20 cellular contexts compared by ENCODE assay signal in the genomic region with DNA sequence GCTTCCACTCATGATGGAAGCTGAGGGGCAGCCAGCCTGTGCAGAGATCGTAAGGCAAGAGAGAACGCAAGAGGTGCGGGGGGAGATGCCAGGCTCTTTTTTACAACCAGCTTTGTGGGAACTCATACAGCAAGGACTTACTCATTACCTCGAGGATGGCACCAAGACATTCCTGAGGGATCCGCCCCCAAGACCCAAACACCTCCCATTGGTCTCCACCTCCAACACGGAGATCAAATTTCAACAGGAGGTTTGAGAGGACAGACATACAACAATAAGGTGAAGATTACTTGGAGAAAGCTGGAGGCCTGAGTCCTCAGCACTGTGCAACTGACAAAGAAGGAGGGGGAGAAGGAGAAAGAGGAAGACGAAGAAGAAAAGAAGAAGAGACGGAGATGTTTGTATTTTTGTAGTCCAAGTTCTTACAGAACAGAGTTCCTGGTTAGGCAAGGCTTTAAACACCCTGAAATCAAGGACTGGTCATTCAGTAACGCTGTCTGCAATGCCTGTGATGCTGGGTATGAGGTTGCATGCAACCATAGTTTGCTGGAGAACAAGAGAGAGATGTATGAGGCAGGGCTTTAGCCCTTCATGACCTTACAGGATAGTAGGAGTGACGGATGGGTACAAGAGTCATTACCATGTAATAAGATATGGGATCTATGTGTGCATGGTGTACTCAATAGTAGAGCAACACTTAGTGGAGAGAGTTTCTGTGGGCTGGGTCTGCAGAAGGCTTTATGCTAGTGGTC. TPM values are rescaled to one million over a fixed set of nuclear protein-coding genes. Genes with fewer than 3 reads are reported as not detected.
DNase-seq lines count a peak whose midpoint lies in the region; ATAC-seq, FAIRE-seq and TF ChIP-seq lines count a peak whose summit lies in the region.
"Had no signal": no experiment of that assay in that cellular context is flagged by ENCODE, and none has a peak within 500 bp of the region (broad histone marks: within the 10 kb centered on the region; RNA-seq: fewer than 3 reads in every experiment).

No MANE protein-coding gene starts in this region.

- H3K9me1 ChIP-seq in K562 (ENCODE audit: control insufficient read depth, insufficient read depth, low read length) = no peaks in the 10 kb centered on the region

- CTCF ChIA-PET in K562 (lab: Yijun Ruan, JAX; ENCODE audit: low intra/inter-chr PET ratio) = no interaction called here

- ATAC-seq in K562 = peak; percentile 85
- ATAC-seq: left colon; stimulated activated memory B cell treated with anti-CD40 and anti-IgM and Interleukin-4, amounts not matched to agents 10 μg/mL and 1 μg/mL and 100 μg/mL, for 72 hours had no signal

- TF ChIP-seq POLR2A in K562 (conservative IDR thresholded peaks at IDR 0.05) = no peak

- no peak for TF ChIP-seq EP300 in K562 (IDR thresholded peaks at IDR 0.05; ENCODE audit: low read length)

- FAIRE-seq in K562 (lab: Jason Lieb, UNC) = peak; percentile 79
- FAIRE-seq: urothelium cell line had no signal

- BruUV-seq in K562 (replicated peaks; lab: Mats Ljungman, UMichigan) = no TSS peak

- H3K27me3 ChIP-seq in K562 (ENCODE audit: control insufficient read depth in 2 of 2, insufficient read depth in 2 of 2, low read length in 2 of 2) = peaks cover 32 to 50% of the 10 kb centered on the region in 2 experiments; a peak in 4 of 5 replicates
- H3K27me3 ChIP-seq: spleen had no signal

- no peak overlapping the region for H3K4me3 ChIP-seq in K562
- H3K4me3 ChIP-seq: spleen had no signal

- intact Hi-C loops in K562 (cut with micrococcal nuclease) = no loop called here

- DNase-seq in ACHN (peak; percentile 45), HK-2 (ENCODE audit: unreplicated experiment) (peak; percentile 14), K562 (ENCODE audit: extremely low read depth in 1 of 4, low spot score in 3 of 4) (peak in 1 of 4 experiments; percentile 67), islet precursor cell (peak; percentile 84), hepatic stellate cell (ENCODE audit: low spot score) (no peak), HCEC 1CT (no peak), globus pallidus (ENCODE audit: low spot score) (no peak)
- no peak for DNase-seq in effector CD4-positive, alpha-beta T cell
- DNase-seq: activated B cell treated with CpG ODN at 0.5 μM for 24 hours, amniotic stem cell, GF-D8, glutamatergic neuron, left colon, NCI-H2029, NCI-H526 treated with DMSO at 0.1 percent for 48 hours, posterior cingulate gyrus, spleen, T-helper 1 cell had no signal

- H3K27ac ChIP-seq in K562 (ENCODE audit: extremely low read depth, low read depth, low read length) = no peak overlapping the region
- H3K27ac ChIP-seq: spleen had no signal

- no peaks in the 10 kb centered on the region for H3K79me2 ChIP-seq in K562 (ENCODE audit: control insufficient read depth, insufficient read depth, low read length)

- H3K36me3 ChIP-seq in K562 (ENCODE audit: control insufficient read depth, insufficient read depth, low read length) = no peaks in the 10 kb centered on the region
- H3K36me3 ChIP-seq: spleen had no signal

- no peak for TF ChIP-seq RAD21 in K562 (CRISPR knock-in tag; conservative IDR thresholded peaks at IDR 0.05 in 1 of 2, IDR thresholded peaks at IDR 0.05 in 1 of 2)

- no peaks in the 10 kb centered on the region for H3K9me3 ChIP-seq in K562 (replicated peaks; ENCODE audit: control insufficient read depth, insufficient read depth, low read depth, low read length)
- H3K9me3 ChIP-seq: spleen had no signal

- no peaks in the 10 kb centered on the region for H4K20me1 ChIP-seq in K562 (replicated peaks; ENCODE audit: control insufficient read depth, insufficient read depth, low read length)

- POLR2A ChIA-PET in K562 (lab: Yijun Ruan, JAX) = interaction anchor here (0.6 kb wide), 1 partner anchor 221 kb away, joined by 3 read pairs; no protein-coding TSS in a partner anchor

- in situ Hi-C loops in ACHN (cut with HindIII; ENCODE audit: low pct_ligation_motif_present, low pct_unique_long_range_greater_than_20kb, low sequenced_read_pairs) (no loop called here), K562 (cut with MboI) (no loop called here)

- no peak overlapping the region for H3K9ac ChIP-seq in K562 (ENCODE audit: insufficient read depth in 1 of 2, low read depth in 2 of 2, low read length in 2 of 2)

- peaks cover 0 to 7% of the 10 kb centered on the region in 2 experiments; a peak in 2 of 5 replicates for H3K4me1 ChIP-seq in K562 (replicated peaks in 1 of 2; ENCODE audit: control insufficient read depth in 2 of 2, insufficient read depth in 2 of 2, low read length in 2 of 2)
- H3K4me1 ChIP-seq: spleen had no signal

- H2AFZ ChIP-seq in K562 (ENCODE audit: low read depth, low read length) = peak overlapping the region; percentile 46; the same call in 1 of the 2 replicates

- H3K4me2 ChIP-seq in K562 (ENCODE audit: insufficient read depth, low read length) = peak overlapping the region; percentile 9; the same call in 1 of the 2 replicates

- TF ChIP-seq CTCF in K562 (IDR thresholded peaks at IDR 0.05 in 2 of 3, conservative IDR thresholded peaks at IDR 0.05 in 1 of 3; ENCODE audit: insufficient read depth in 2 of 3, low read depth in 1 of 3, low read length in 3 of 3) = no peak

- 3% methylated on average over 10 of the region's 10 CpGs for WGBS in K562 (ENCODE audit: insufficient coverage, low coverage, missing lambda C conversion rate)

TF ChIP-seq in K562, 482 proteins besides CTCF, POLR2A, EP300 and RAD21 (continues in another document):
- TF ChIP-seq CTBP1 (IDR thresholded peaks at IDR 0.05; ENCODE audit: borderline replicate concordance) (peak; percentile 16; the same call in 1 of the 2 replicates), ZNF263 (CRISPR knock-in tag; IDR thresholded peaks at IDR 0.05; ENCODE audit: borderline replicate concordance) (no peak), OTX1 (CRISPR knock-in tag; IDR thresholded peaks at IDR 0.05) (peak; percentile 53; the same call in 1 of the 2 replicates), NFYB (IDR thresholded peaks at IDR 0.05; ENCODE audit: extremely low read depth, insufficient read length) (peak; percentile 65), CCNT2 (IDR thresholded peaks at IDR 0.05; ENCODE audit: borderline replicate concordance, extremely low read depth, insufficient read length, low read depth, low read length) (no peak), ATF1 (CRISPR knock-in tag; IDR thresholded peaks at IDR 0.05) (no peak), ATF1 (tag; IDR thresholded peaks at IDR 0.05) (0 out of 2 replicates have a peak, but pooled peaks have one; percentile 15)
- TF ChIP-seq, protein P1, sequence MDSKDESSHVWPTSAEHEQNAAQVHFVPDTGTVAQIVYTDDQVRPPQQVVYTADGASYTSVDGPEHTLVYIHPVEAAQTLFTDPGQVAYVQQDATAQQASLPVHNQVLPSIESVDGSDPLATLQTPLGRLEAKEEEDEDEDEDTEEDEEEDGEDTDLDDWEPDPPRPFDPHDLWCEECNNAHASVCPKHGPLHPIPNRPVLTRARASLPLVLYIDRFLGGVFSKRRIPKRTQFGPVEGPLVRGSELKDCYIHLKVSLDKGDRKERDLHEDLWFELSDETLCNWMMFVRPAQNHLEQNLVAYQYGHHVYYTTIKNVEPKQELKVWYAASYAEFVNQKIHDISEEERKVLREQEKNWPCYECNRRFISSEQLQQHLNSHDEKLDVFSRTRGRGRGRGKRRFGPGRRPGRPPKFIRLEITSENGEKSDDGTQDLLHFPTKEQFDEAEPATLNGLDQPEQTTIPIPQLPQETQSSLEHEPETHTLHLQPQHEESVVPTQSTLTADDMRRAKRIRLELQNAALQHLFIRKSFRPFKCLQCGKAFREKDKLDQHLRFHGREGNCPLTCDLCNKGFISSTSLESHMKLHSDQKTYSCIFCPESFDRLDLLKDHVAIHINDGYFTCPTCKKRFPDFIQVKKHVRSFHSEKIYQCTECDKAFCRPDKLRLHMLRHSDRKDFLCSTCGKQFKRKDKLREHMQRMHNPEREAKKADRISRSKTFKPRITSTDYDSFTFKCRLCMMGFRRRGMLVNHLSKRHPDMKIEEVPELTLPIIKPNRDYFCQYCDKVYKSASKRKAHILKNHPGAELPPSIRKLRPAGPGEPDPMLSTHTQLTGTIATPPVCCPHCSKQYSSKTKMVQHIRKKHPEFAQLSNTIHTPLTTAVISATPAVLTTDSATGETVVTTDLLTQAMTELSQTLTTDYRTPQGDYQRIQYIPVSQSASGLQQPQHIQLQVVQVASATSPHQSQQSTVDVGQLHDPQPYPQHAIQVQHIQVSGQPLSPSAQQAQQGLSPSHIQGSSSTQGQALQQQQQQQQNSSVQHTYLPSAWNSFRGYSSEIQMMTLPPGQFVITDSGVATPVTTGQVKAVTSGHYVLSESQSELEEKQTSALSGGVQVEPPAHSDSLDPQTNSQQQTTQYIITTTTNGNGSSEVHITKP (IDR thresholded peaks at IDR 0.05; ENCODE audit: partially characterized antibody) = peak; percentile 79

RNA-seq across cellular contexts. Expression of gene GALNT2, which starts 19.7 kb away (rescaled TPM):
- total RNA-seq in K562 (2011; cell fraction: chromatin; rRNA removed; ENCODE audit: low replicate concordance) = 96.1 and 131 TPM in 2 replicates
- total RNA-seq in K562 (2011; cell fraction: nucleolus; rRNA removed) = 139 and 145 TPM in 2 replicates
- total RNA-seq in K562 (2011; cell fraction: nucleoplasm; rRNA removed) = 159 and 198 TPM in 2 replicates
- total RNA-seq in K562 (2014; rRNA removed) (51.9 and 66.5 TPM in 2 replicates), K562 (2014; rRNA removed; fragmentation: Illumina TruSeq; extraction: Trizol) (33.3 and 34.6 TPM in 2 replicates), K562 (2015; rRNA removed; fragmentation: Illumina TruSeq; extraction: Trizol) (54.6 and 56.7 TPM in 2 replicates), K562 (2021) (98.2 and 106 TPM in 2 replicates)
- polyA plus RNA-seq in K562 (2011; rRNA removed) (37.2 and 41.8 TPM in 2 replicates), K562 (2014; fragmentation: Illumina TruSeq; extraction: Trizol) (58.5 and 67.9 TPM in 2 replicates), K562 (2014; fragmentation: Nextera tagmentation; extraction: Ambion mirVana) (1 to 10 TPM; 1.6 to 1.8 TPM), K562 (2014; rRNA removed) (66.9 and 67.9 TPM in 2 replicates)
- polyA plus RNA-seq in K562 (2011; cell fraction: cytosol; rRNA removed) = 53.2 and 59.2 TPM in 2 replicates
- polyA plus RNA-seq in K562 (2011; cell fraction: nucleus; rRNA removed) = 54.3 and 75.7 TPM in 2 replicates
- 75.0 and 88.5 TPM in 2 replicates for polyA plus RNA-seq in K562 (2012)
- polyA minus RNA-seq in K562 (2011; rRNA and poly(A)+ RNA removed) = 34.0 and 50.2 TPM in 2 replicates
- polyA minus RNA-seq in K562 (2011; cell fraction: cytosol; rRNA and poly(A)+ RNA removed) = 40.9 and 44.3 TPM in 2 replicates
- 25.2 and 30.3 TPM in 2 replicates for polyA minus RNA-seq in K562 (2011; cell fraction: nucleus; rRNA and poly(A)+ RNA removed)

Comparison
In these comparisons a context has a peak if more than half of its experiments do, and no peak if none do; other contexts are left out.
1. DNase-seq: peak in ACHN (single experiment), HK-2 (single experiment) and islet precursor cell (single experiment); none in hepatic stellate cell (single experiment), HCEC 1CT (single experiment), globus pallidus (single experiment) and effector CD4-positive, alpha-beta T cell (single experiment).